ENCODE assay signal across 23 cellular contexts in genomic region chr1:228112167-228112566, GRCh38.
"Had no signal": no experiment of that assay in that cellular context is flagged by ENCODE, and none has a peak within 500 bp of the region (broad histone marks: within the 10 kb centered on the region; RNA-seq: fewer than 3 reads in every experiment).

No MANE protein-coding gene starts in this region.

- H3K27ac ChIP-seq: colonic mucosa, esophagus muscularis mucosa, foreskin keratinocyte, gastroesophageal sphincter, heart right ventricle, left lung, lower lobe of right lung had no signal

- H3K4me1 ChIP-seq: foreskin keratinocyte had no signal

- H3K36me3 ChIP-seq: colonic mucosa had no signal

- FAIRE-seq: endometrium, frontal cortex, islet of Langerhans, keratinocyte had no signal

- ATAC-seq: effector memory CD8-positive, alpha-beta T cell; foreskin keratinocyte; gastroesophageal sphincter; heart right ventricle; left cardiac atrium; left lung; left ventricle myocardium superior; lower lobe of right lung; mucosa of descending colon had no signal

- DNase-seq: colonic mucosa; cortex of kidney; effector CD8-positive, alpha-beta T cell; effector memory CD8-positive, alpha-beta T cell; endodermal cell; foreskin keratinocyte; glutamatergic neuron; head of caudate nucleus; heart right ventricle; hippocampal formation; left cardiac atrium; left lung; left ventricle myocardium superior; lower lobe of right lung; mesenchymal stem cell; mucosa of descending colon; naive B cell had no signal

- H3K4me3 ChIP-seq: colonic mucosa, esophagus muscularis mucosa, gastroesophageal sphincter, heart right ventricle, left lung, lower lobe of right lung, mucosa of descending colon had no signal

- H3K9me3 ChIP-seq: colonic mucosa, esophagus muscularis mucosa, gastroesophageal sphincter, heart right ventricle, left lung, lower lobe of right lung, mucosa of descending colon had no signal

- H3K27me3 ChIP-seq: colonic mucosa, esophagus muscularis mucosa, foreskin keratinocyte, gastroesophageal sphincter, heart right ventricle, left lung had no signal
